8 cellular contexts compared by ENCODE assay signal in the genomic region with DNA sequence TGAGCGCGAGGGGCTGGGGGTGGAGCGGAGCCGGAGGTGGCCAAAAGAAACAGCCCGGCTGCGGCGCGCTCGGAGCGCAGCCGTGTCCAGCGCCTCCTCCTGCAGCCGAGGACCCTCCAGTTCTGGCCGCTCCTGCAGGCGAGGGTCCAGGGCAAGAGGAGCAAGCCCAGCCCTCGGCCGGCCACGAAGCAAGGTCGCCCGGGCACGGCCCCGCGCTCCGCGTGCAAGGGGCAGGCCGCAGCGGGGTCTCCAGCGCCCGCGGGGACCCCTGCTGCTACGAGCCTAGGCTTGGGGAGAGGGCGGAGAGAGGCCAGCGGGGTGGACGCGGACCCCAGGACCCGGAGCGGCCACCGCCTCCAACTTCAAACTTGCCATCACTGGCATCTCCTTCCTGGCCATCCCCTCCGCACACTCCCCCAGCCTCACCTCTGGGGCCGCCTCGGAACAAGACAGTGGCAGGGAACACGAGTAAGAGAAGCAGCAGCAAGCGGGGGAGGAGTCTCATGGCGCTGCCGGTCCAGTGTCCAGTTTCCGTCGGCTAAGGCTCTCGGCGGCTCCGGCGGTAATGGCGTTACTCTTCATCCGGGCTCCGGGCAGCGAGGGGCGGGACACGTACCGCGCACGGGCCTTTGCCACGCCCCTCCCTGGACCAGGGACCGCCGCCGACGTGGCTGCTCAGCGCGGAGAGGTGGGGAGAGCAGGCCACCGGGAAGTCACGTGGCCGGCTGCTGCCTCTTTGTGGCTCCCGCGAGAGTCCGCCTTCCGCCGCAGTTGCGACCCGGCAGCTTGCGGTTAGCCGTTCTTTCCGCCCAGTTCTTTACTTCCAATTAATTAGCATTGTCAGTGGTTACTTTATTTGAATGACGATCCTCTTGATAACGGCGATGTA. TPM values are rescaled to one million over a fixed set of nuclear protein-coding genes. Genes with fewer than 3 reads are reported as not detected.
A peak's percentile ranks its signal among the peaks of the same experiment; 100 is the strongest.
DNase-seq lines count a peak whose midpoint lies in the region; ATAC-seq, FAIRE-seq and TF ChIP-seq lines count a peak whose summit lies in the region.

Gene SSR1 (minus strand): TSS at position 584 of the 889 bp plus-strand sequence. CDS start 79 bp downstream, at position 505.

- H3K27me3 Mint-ChIP-seq in natural killer cell (ENCODE audit: low read depth in 2 of 2), result no peaks in the 10 kb centered on the region

- H3K9me2 ChIP-seq in Loucy (replicated peaks; ENCODE audit: low read depth, low read length), result no peaks in the 10 kb centered on the region

- peak within 1 kb of the TSS; percentile 90 to 94 for H3K27ac Mint-ChIP-seq in natural killer cell

- H3K36me3 ChIP-seq in Loucy (ENCODE audit: insufficient read depth, low read length), result peaks cover 19% of the 10 kb centered on the region

- H3K9me3 ChIP-seq in Loucy (ENCODE audit: insufficient read depth, low read depth, low read length), result no peaks in the 10 kb centered on the region

- H3K4me2 ChIP-seq in Loucy (ENCODE audit: low read depth, low read length, poor library complexity, severe bottlenecking), result peak within 1 kb of the TSS; percentile 81

- peak; percentile 97 for DNase-seq in EL
- peak; percentile 99 for DNase-seq in H54 (ENCODE audit: insufficient read length, low spot score)
- peak; percentile 91 for DNase-seq in activated T-helper 9 cell treated with anti-CD3 and anti-CD28 coated beads, Interleukin-2, amount 50 U/mL, for 16 hours (ENCODE audit: low read depth)
- DNase-seq in fibroblast of peridontal ligament (ENCODE audit: extremely low read depth), result peak; percentile 92
- peak; percentile 94 for DNase-seq in natural killer cell
- DNase-seq in stimulated activated naive CD4-positive, alpha-beta T cell treated with Interleukin-2 at 50 U/mL for 16 hours (lab: John Stamatoyannopoulos, UW), result peak; percentile 95

- peak within 1 kb of the TSS; percentile 99 for H3K4me3 ChIP-seq in Loucy (ENCODE audit: low read length, poor library complexity, severe bottlenecking)

- H3K9ac ChIP-seq in Loucy (ENCODE audit: low read depth, low read length, poor library complexity, severe bottlenecking), result peak within 1 kb of the TSS; percentile 99

- peak; percentile 98 for FAIRE-seq in H54 (lab: Jason Lieb, UNC)

- H3K9me3 Mint-ChIP-seq in natural killer cell, result no peaks in the 10 kb centered on the region

- peak within 1 kb of the TSS; percentile 98 for H3K4me3 Mint-ChIP-seq in natural killer cell

- TF ChIP-seq POLR2A in H54 (IDR thresholded peaks at IDR 0.05; ENCODE audit: low read depth, low read length) (peak; percentile 79; the same call in 1 of the 2 replicates), Raji (IDR thresholded peaks at IDR 0.05; ENCODE audit: insufficient read depth, low read depth, low read length) (peak; percentile 90)

- H3K36me3 Mint-ChIP-seq in natural killer cell, result no peaks in the 10 kb centered on the region

- TF ChIP-seq CTCF in Loucy (conservative IDR thresholded peaks at IDR 0.05; ENCODE audit: low read length) (no peak), natural killer cell (IDR thresholded peaks at IDR 0.05) (no peak)

- H3F3A ChIP-seq in Loucy (ENCODE audit: low read depth), result peaks cover 11% of the 10 kb centered on the region

- peaks cover 45% of the 10 kb centered on the region for H4K20me1 ChIP-seq in Loucy (ENCODE audit: insufficient read depth, low read length, poor library complexity, severe bottlenecking)

- peaks cover 51% of the 10 kb centered on the region for H3K79me2 ChIP-seq in Loucy (ENCODE audit: insufficient read depth, low read length)

- peak within 1 kb of the TSS; percentile 86 for H2AFZ ChIP-seq in Loucy (ENCODE audit: low read length)

- peaks cover 45% of the 10 kb centered on the region for H3K4me1 ChIP-seq in Loucy (ENCODE audit: insufficient read depth, low read length, poor library complexity, severe bottlenecking)

- peak; percentile 96 to 100 (median 98) for ATAC-seq in natural killer cell

- H3K4me1 Mint-ChIP-seq in natural killer cell, result peaks cover 36 to 39% of the 10 kb centered on the region in 2 donors

- peaks cover 4% of the 10 kb centered on the region for H3K27me3 ChIP-seq in Loucy (ENCODE audit: insufficient read depth, low read length, poor library complexity, severe bottlenecking)

- intact Hi-C loops in natural killer cell (cut with micrococcal nuclease), result loop anchor here (1.0 to 2.0 kb wide), 2 partner anchors 77 to 752 kb away; partner anchors contain the start of gene BLOC1S5

RNA-seq across cellular contexts. Expression of gene SSR1, which starts in this region (rescaled TPM):
- total RNA-seq in natural killer cell, result 10 to 100 TPM; 82.8 to 97.6 (median 93.1) TPM

Comparison
In these comparisons a context has a peak if more than half of its experiments do, and no peak if none do; other contexts are left out.
1. Peak in every context shown above with its lines: DNase-seq, ATAC-seq and H3K4me3 ChIP-seq.